Comparison of ENCODE assay signal across 8 cellular contexts in the genomic region with DNA sequence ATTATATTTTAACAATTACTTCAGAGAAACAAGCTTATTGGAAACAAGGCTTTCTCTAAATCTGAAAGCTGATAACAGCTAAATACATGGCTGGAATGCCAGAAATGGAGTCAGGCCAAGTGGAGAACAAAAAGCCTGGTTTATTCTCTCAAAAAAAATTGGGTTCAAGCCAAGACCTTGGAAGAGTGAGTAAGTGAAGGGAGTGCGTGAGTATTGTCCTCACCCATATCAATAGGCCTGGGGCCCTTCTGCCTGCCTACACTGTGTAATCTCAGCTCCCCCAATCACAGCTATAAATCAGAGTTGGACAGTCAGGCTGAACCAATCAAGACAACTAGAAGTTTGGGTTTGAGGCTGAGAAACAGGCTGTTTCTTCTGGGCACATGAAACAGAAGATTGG. TPM values are rescaled to one million over a fixed set of nuclear protein-coding genes. Genes with fewer than 3 reads are reported as not detected.
A peak's percentile ranks its signal among the peaks of the same experiment; 100 is the strongest.
DNase-seq lines count a peak whose midpoint lies in the region; ATAC-seq, FAIRE-seq and TF ChIP-seq lines count a peak whose summit lies in the region.

No MANE protein-coding gene starts in this region.

- peaks cover 1% of the 10 kb centered on the region; the same call in 1 of the 3 replicates for H3K9me3 ChIP-seq in GM12878 (replicated peaks; ENCODE audit: control insufficient read depth, insufficient read depth, low read length)

- SMC1A ChIA-PET in GM12878 (lab: Charles Lee; ENCODE audit: uncharacterized antibody, unreplicated experiment) = interaction anchor here (0.6 to 2.8 kb wide), 13 partner anchors 12 to 471 kb away, joined by 3 to 26 read pairs (median 4); partner anchors contain the start of gene GBP3

- TF ChIP-seq EP300 in GM12878 (IDR thresholded peaks at IDR 0.05; ENCODE audit: borderline replicate concordance in 1 of 2, control insufficient read depth in 1 of 2, low read depth in 2 of 2, low read length in 2 of 2) = no peak

- TF ChIP-seq RAD21 in GM12878 (IDR thresholded peaks at IDR 0.05; ENCODE audit: insufficient read depth, low read depth, low read length) = no peak

- peaks cover 7% of the 10 kb centered on the region for H3K4me1 ChIP-seq in GM12878 (ENCODE audit: control insufficient read depth, insufficient read depth, low read length)

- TF ChIP-seq CTCF in GM12878 (IDR thresholded peaks at IDR 0.05 in 2 of 3, conservative IDR thresholded peaks at IDR 0.05 in 1 of 3; ENCODE audit: control insufficient read depth in 2 of 3, extremely low read depth in 1 of 3, insufficient read depth in 1 of 3, low read depth in 3 of 3, low read length in 3 of 3) = no peak

- POLR2A ChIA-PET in GM12878 (lab: Charles Lee) = interaction anchor here (2.0 kb wide), 1 partner anchor 11 kb away, joined by 5 read pairs; no protein-coding TSS in a partner anchor

- ATAC-seq in GM12878 = peak; percentile 51
- ATAC-seq in GM18502 (IDR thresholded peaks at IDR 0.05; ENCODE audit: poor library complexity, unreplicated experiment) = no peak

- no peak for TF ChIP-seq POLR2A in GM12878 (IDR thresholded peaks at IDR 0.05; ENCODE audit: low read depth, low read length)
- TF ChIP-seq POLR2A in GM12891 (IDR thresholded peaks at IDR 0.05; ENCODE audit: low read depth, low read length) = no peak

- intact Hi-C loops in GM12878 (cut with micrococcal nuclease; ENCODE audit: unreplicated experiment) = no loop called here

- H3K27me3 ChIP-seq in GM12878 (replicated peaks in 1 of 2; ENCODE audit: control insufficient read depth in 2 of 2, insufficient read depth in 2 of 2, low read length in 1 of 2) (no peaks in the 10 kb centered on the region), layer of hippocampus (ENCODE audit: control insufficient read depth, insufficient read depth, low read length) (no peaks in the 10 kb centered on the region)

- H3K27ac ChIP-seq in GM12878 (ENCODE audit: control insufficient read depth, insufficient read depth) (no peak overlapping the region; the same call in 1 of the 2 replicates), layer of hippocampus (ENCODE audit: low read depth, low read length) (peak overlapping the region; percentile 76), temporal lobe (ENCODE audit: low read depth, low read length) (peak overlapping the region; percentile 91)

- no peak for FAIRE-seq in GM12878 (lab: Jason Lieb, UNC)
- FAIRE-seq in GM12891 (lab: Jason Lieb, UNC) = no peak

- 0 out of 2 replicates have a peak overlapping the region, but pooled peaks have one; percentile 18 for H3K4me3 ChIP-seq in GM12878

- no peaks in the 10 kb centered on the region for H4K20me1 ChIP-seq in GM12878 (ENCODE audit: control insufficient read depth, insufficient read depth)

- 100% methylated on average over 1 of the region's 1 CpG for WGBS in GM12878 (ENCODE audit: insufficient coverage, insufficient replicate concordance, low lambda C conversion rate, missing lambda C conversion rate)

- no peak overlapping the region for H3K9ac ChIP-seq in GM12878 (ENCODE audit: control insufficient read depth, insufficient read depth, low read length)

- RAD21 ChIA-PET in GM12878 (lab: Charles Lee; ENCODE audit: unreplicated experiment) = interaction anchor here (0.7 to 1.4 kb wide), 8 partner anchors 11 to 671 kb away, joined by 3 to 6 read pairs (median 4); partner anchors contain the start of gene GTF2B

- CTCF ChIA-PET in GM12878 (lab: Yijun Ruan, JAX) = interaction anchor here (0.7 to 3.3 kb wide), 16 partner anchors 10 to 857 kb away, joined by 3 to 36 read pairs (median 5); partner anchors contain the start of gene GBP3

- peaks cover 0 to 11% of the 10 kb centered on the region in 2 experiments; a peak in 2 of 4 replicates for H3K36me3 ChIP-seq in GM12878 (ENCODE audit: control insufficient read depth in 2 of 2, insufficient read depth in 2 of 2, low read length in 1 of 2)

- in situ Hi-C loops in GM12878 (cut with MboI) = no loop called here

- peak overlapping the region; percentile 44 for H3K4me2 ChIP-seq in GM12878 (ENCODE audit: control insufficient read depth, insufficient read depth)

- BruUV-seq in GM12878 (replicated peaks; lab: Mats Ljungman, UMichigan) = no TSS peak

- DNase-seq in COLO829 (ENCODE audit: low spot score) (peak; percentile 85), NCI-H2029 treated with DMSO at 0.1 percent for 48 hours (lab: John Stamatoyannopoulos, UW) (peak; percentile 76), GM12878 (ENCODE audit: low read depth, low spot score) (no peak), GM12891 (ENCODE audit: insufficient read length, low spot score) (no peak), GM19238 (ENCODE audit: insufficient read length, low spot score) (no peak)

- no peak overlapping the region for H2AFZ ChIP-seq in GM12878 (ENCODE audit: control insufficient read depth, low read depth, low read length)

- peaks cover 59% of the 10 kb centered on the region for H3K79me2 ChIP-seq in GM12878 (ENCODE audit: control insufficient read depth, insufficient read depth, low read length)

TF ChIP-seq in GM12878, 131 proteins besides CTCF, POLR2A, EP300 and RAD21 (continues in another document):
- TF ChIP-seq JUNB (IDR thresholded peaks at IDR 0.05) = no peak

TF ChIP-seq in GM12891, 5 proteins besides CTCF, POLR2A, EP300 and RAD21:
- TF ChIP-seq SPI1 (IDR thresholded peaks at IDR 0.05; ENCODE audit: low read depth, low read length) = no peak
- no peak for TF ChIP-seq TAF1 (IDR thresholded peaks at IDR 0.05; ENCODE audit: low read depth, low read length)
- TF ChIP-seq POU2F2 (IDR thresholded peaks at IDR 0.05; ENCODE audit: low read depth, low read length) = no peak
- no peak for TF ChIP-seq POLR2AphosphoS5 (IDR thresholded peaks at IDR 0.05; ENCODE audit: low read depth, low read length)
- TF ChIP-seq PAX5 (IDR thresholded peaks at IDR 0.05; ENCODE audit: insufficient read depth, low read length, severe bottlenecking) = no peak

RNA-seq across cellular contexts. Expression of gene KYAT3, which starts 7.4 kb away (rescaled TPM):
- 20.3 and 23.6 TPM in 2 replicates for total RNA-seq in GM12878 (2013; cell fraction: nucleolus; rRNA removed)
- total RNA-seq in GM12878 (2014; rRNA removed) (16.9 and 17.1 TPM in 2 replicates), GM12878 (2014; rRNA removed; fragmentation: Illumina TruSeq; extraction: Trizol) (24.4 and 25.3 TPM in 2 replicates), GM12878 (2021) (27.8 and 28.2 TPM in 2 replicates), temporal lobe (12.8 TPM)
- polyA plus RNA-seq in GM12878 (2011; ENCODE audit: low read depth) = 17.2 TPM
- polyA plus RNA-seq in GM12878 (2011; rRNA removed) (29.9 and 53.8 TPM in 2 replicates), GM12878 (2014; fragmentation: Illumina TruSeq; extraction: Trizol) (35.4 and 46.5 TPM in 2 replicates), GM12878 (2014; fragmentation: Nextera tagmentation; extraction: Ambion mirVana) (10 to 100 TPM; 18.9 to 21.8 TPM), GM12878 (2014; rRNA removed) (20.4 and 24.1 TPM in 2 replicates), GM12878 (2016; fragmentation: Nextera tagmentation; extraction: Ambion mirVana) (10 to 100 TPM; 25.9 to 27.5 TPM)
- polyA plus RNA-seq in GM12878 (2011; cell fraction: cytosol; rRNA removed) = 12.7 and 18.9 TPM in 2 replicates
- polyA plus RNA-seq in GM12878 (2011; cell fraction: nucleus; rRNA removed) = 24.1 and 28.2 TPM in 2 replicates
- polyA plus RNA-seq in GM12878 (2012) = 29.3 and 34.1 TPM in 2 replicates
- polyA minus RNA-seq in GM12878 (2011; rRNA and poly(A)+ RNA removed) = 16.3 and 25.2 TPM in 2 replicates
- 10.7 and 12.5 TPM in 2 replicates for polyA minus RNA-seq in GM12878 (2011; cell fraction: cytosol; rRNA and poly(A)+ RNA removed)
- polyA minus RNA-seq in GM12878 (2011; cell fraction: nucleus; rRNA and poly(A)+ RNA removed) = 6.3 and 8.2 TPM in 2 replicates
- polyA plus RNA-seq in GM12891 (2012; ENCODE audit: low read depth, missing spikeins) = 21.2 TPM

RNA-seq across cellular contexts. Expression of gene RBMXL1, which starts 7.4 kb away (rescaled TPM):
- 39.7 and 42.9 TPM in 2 replicates for total RNA-seq in GM12878 (2013; cell fraction: nucleolus; rRNA removed)
- total RNA-seq in GM12878 (2014; rRNA removed) (6.9 and 8.3 TPM in 2 replicates), GM12878 (2014; rRNA removed; fragmentation: Illumina TruSeq; extraction: Trizol) (9.7 and 10.4 TPM in 2 replicates), GM12878 (2021) (13.9 TPM in 2 replicates), temporal lobe (30.0 TPM)
- 4.1 TPM for polyA plus RNA-seq in GM12878 (2011; ENCODE audit: low read depth)
- polyA plus RNA-seq in GM12878 (2011; rRNA removed) (6.5 and 7.4 TPM in 2 replicates), GM12878 (2014; fragmentation: Illumina TruSeq; extraction: Trizol) (9.2 and 11.8 TPM in 2 replicates), GM12878 (2014; fragmentation: Nextera tagmentation; extraction: Ambion mirVana) (1 to 10 TPM; 3.5 to 4.0 TPM), GM12878 (2014; rRNA removed) (3.8 and 4.4 TPM in 2 replicates), GM12878 (2016; fragmentation: Nextera tagmentation; extraction: Ambion mirVana) (1 to 10 TPM; 9.3 to 10.0 TPM)
- polyA plus RNA-seq in GM12878 (2011; cell fraction: cytosol; rRNA removed) = 2.9 and 3.5 TPM in 2 replicates
- 5.2 and 6.4 TPM in 2 replicates for polyA plus RNA-seq in GM12878 (2011; cell fraction: nucleus; rRNA removed)
- 6.3 and 7.0 TPM in 2 replicates for polyA plus RNA-seq in GM12878 (2012)
- polyA minus RNA-seq in GM12878 (2011; rRNA and poly(A)+ RNA removed) = 9.2 and 12.8 TPM in 2 replicates
- 2.9 and 3.7 TPM in 2 replicates for polyA minus RNA-seq in GM12878 (2011; cell fraction: cytosol; rRNA and poly(A)+ RNA removed)
- 9.3 and 16.5 TPM in 2 replicates for polyA minus RNA-seq in GM12878 (2011; cell fraction: nucleus; rRNA and poly(A)+ RNA removed)
- 9.6 TPM for polyA plus RNA-seq in GM12891 (2012; ENCODE audit: low read depth, missing spikeins)

RNA-seq across cellular contexts. Expression of gene GBP3, which starts 37.6 kb away (rescaled TPM):
- 16.5 and 17.1 TPM in 2 replicates for total RNA-seq in GM12878 (2013; cell fraction: nucleolus; rRNA removed)
- total RNA-seq in GM12878 (2014; rRNA removed) (2.6 TPM in 2 replicates), GM12878 (2014; rRNA removed; fragmentation: Illumina TruSeq; extraction: Trizol) (2.7 and 3.3 TPM in 2 replicates), GM12878 (2021) (1.8 and 2.4 TPM in 2 replicates), temporal lobe (0.74 TPM)
- polyA plus RNA-seq in GM12878 (2011; ENCODE audit: low read depth) = 3.2 TPM
- polyA plus RNA-seq in GM12878 (2011; rRNA removed) (3.1 and 3.8 TPM in 2 replicates), GM12878 (2014; fragmentation: Illumina TruSeq; extraction: Trizol) (2.1 and 5.7 TPM in 2 replicates), GM12878 (2014; fragmentation: Nextera tagmentation; extraction: Ambion mirVana) (1 to 10 TPM in 1 of 2 experiments, under 1 TPM in 1; 0.32 to 1.2 TPM), GM12878 (2014; rRNA removed) (1.2 and 1.4 TPM in 2 replicates), GM12878 (2016; fragmentation: Nextera tagmentation; extraction: Ambion mirVana) (under 1 TPM; 0.21 to 0.98 TPM)
- polyA plus RNA-seq in GM12878 (2011; cell fraction: cytosol; rRNA removed) = 1.2 and 2.2 TPM in 2 replicates
- polyA plus RNA-seq in GM12878 (2011; cell fraction: nucleus; rRNA removed) = 3.2 and 5.2 TPM in 2 replicates
- polyA plus RNA-seq in GM12878 (2012) = 1.8 and 2.9 TPM in 2 replicates
- 3.3 and 4.2 TPM in 2 replicates for polyA minus RNA-seq in GM12878 (2011; rRNA and poly(A)+ RNA removed)
- 0.73 and 0.94 TPM in 2 replicates for polyA minus RNA-seq in GM12878 (2011; cell fraction: cytosol; rRNA and poly(A)+ RNA removed)
- polyA minus RNA-seq in GM12878 (2011; cell fraction: nucleus; rRNA and poly(A)+ RNA removed) = 3.5 and 3.7 TPM in 2 replicates
- 2.9 TPM for polyA plus RNA-seq in GM12891 (2012; ENCODE audit: low read depth, missing spikeins)

Comparison
In these comparisons a context has a peak if more than half of its experiments do, and no peak if none do; other contexts are left out.
1. DNase-seq: peak in COLO829 (single experiment) and NCI-H2029 treated with DMSO at 0.1 percent for 48 hours (single experiment); none in GM12878 (single experiment), GM12891 (single experiment) and GM19238 (single experiment).